ENCODE assay signal across 8 cellular contexts in genomic region chr6:114108119-114109002, GRCh38.
DNase-seq lines count a peak whose midpoint lies in the region; ATAC-seq and TF ChIP-seq lines count a peak whose summit lies in the region.

No MANE protein-coding gene starts in this region.

- H4K20me1 ChIP-seq in H9 (ENCODE audit: control insufficient read depth, insufficient read depth, insufficient read length), result no peaks in the 10 kb centered on the region
- no peaks in the 10 kb centered on the region for H4K20me1 ChIP-seq in fibroblast of lung (ENCODE audit: control insufficient read depth, extremely low read depth, insufficient read depth, low read length)

- no peak overlapping the region for H3K27ac Mint-ChIP-seq in activated CD4-positive, alpha-beta T cell treated with anti-CD3 and anti-CD28 coated beads for 36 hours
- no peak overlapping the region for H3K27ac Mint-ChIP-seq in H9

- H3K36me3 Mint-ChIP-seq in activated CD4-positive, alpha-beta T cell treated with anti-CD3 and anti-CD28 coated beads for 36 hours (ENCODE audit: low read depth), result no peaks in the 10 kb centered on the region
- peaks cover 0 to 3% (median 0%) of the 10 kb centered on the region in 3 experiments; a peak in 2 of 7 replicates for H3K36me3 Mint-ChIP-seq in H9 (ENCODE audit: insufficient read depth in 1 of 3, low read depth in 3 of 3)

- H3K4me1 ChIP-seq in H9 (ENCODE audit: insufficient read depth, low read length) (peaks cover 2% of the 10 kb centered on the region; the same call in 1 of the 2 replicates), fibroblast of lung (ENCODE audit: control insufficient read depth, extremely low read depth, insufficient read depth, low read length) (no peaks in the 10 kb centered on the region), neuronal stem cell (ENCODE audit: control insufficient read depth in 2 of 2, insufficient read depth in 1 of 2, low read depth in 1 of 2, low read length in 2 of 2) (peaks cover 0 to 2% of the 10 kb centered on the region in 2 donors)

- H3K36me3 ChIP-seq in WERI-Rb-1 (no peaks in the 10 kb centered on the region), fibroblast of lung (ENCODE audit: control insufficient read depth, insufficient read depth, low read length) (no peaks in the 10 kb centered on the region), neuronal stem cell (replicated peaks in 1 of 2; ENCODE audit: control insufficient read depth in 2 of 2, insufficient read depth in 2 of 2, low read length in 2 of 2) (no peaks in the 10 kb centered on the region)

- H2AK5ac ChIP-seq in H9 (ENCODE audit: insufficient read length, low read length) (no peak overlapping the region), neuronal stem cell (ENCODE audit: low read depth, low read length) (no peak overlapping the region)

- H3K27me3 Mint-ChIP-seq in activated CD4-positive, alpha-beta T cell treated with anti-CD3 and anti-CD28 coated beads for 36 hours, result peaks cover 11% of the 10 kb centered on the region
- no peaks in the 10 kb centered on the region for H3K27me3 Mint-ChIP-seq in H9 (ENCODE audit: low read depth)

- no peak overlapping the region for H3K9ac ChIP-seq in H9 (ENCODE audit: extremely low read depth, insufficient read length, low read length)
- H3K9ac ChIP-seq in fibroblast of lung (ENCODE audit: insufficient read depth, low read length), result no peak overlapping the region
- no peak overlapping the region for H3K9ac ChIP-seq in neuronal stem cell (ENCODE audit: low read depth, low read length, poor library complexity)

- H4K8ac ChIP-seq in H9 (replicated peaks; ENCODE audit: insufficient read length, low read depth, low read length), result no peak overlapping the region
- no peak overlapping the region for H4K8ac ChIP-seq in neuronal stem cell (ENCODE audit: low read depth, low read length)

- H2AFZ ChIP-seq in H9 (ENCODE audit: low read length) (no peak overlapping the region), fibroblast of lung (ENCODE audit: low read length) (no peak overlapping the region), neuronal stem cell (ENCODE audit: low read length) (no peak overlapping the region)

- H3K9me3 ChIP-seq in H9 (ENCODE audit: control insufficient read depth, low read depth, low read length) (no peaks in the 10 kb centered on the region), WERI-Rb-1 (ENCODE audit: severe bottlenecking) (no peaks in the 10 kb centered on the region), fibroblast of lung (ENCODE audit: control insufficient read depth, insufficient read depth, low read depth, low read length) (no peaks in the 10 kb centered on the region), neuronal stem cell (replicated peaks in 1 of 2; ENCODE audit: control insufficient read depth in 2 of 2, insufficient read depth in 1 of 2, low read depth in 1 of 2, low read length in 2 of 2) (no peaks in the 10 kb centered on the region)

- peak; percentile 78 for TF ChIP-seq CTCF in H9 (conservative IDR thresholded peaks at IDR 0.05)
- TF ChIP-seq CTCF in WERI-Rb-1 (IDR thresholded peaks at IDR 0.05; ENCODE audit: low read depth, low read length), result peak; percentile 70
- TF ChIP-seq CTCF in fibroblast of lung (conservative IDR thresholded peaks at IDR 0.05 in 1 of 2, IDR thresholded peaks at IDR 0.05 in 1 of 2; ENCODE audit: low read depth in 1 of 2, low read length in 2 of 2), result peak; percentile 85

- H3K79me2 ChIP-seq in H9 (ENCODE audit: insufficient read depth, low read length), result no peaks in the 10 kb centered on the region
- H3K79me2 ChIP-seq in fibroblast of lung (ENCODE audit: control insufficient read depth, insufficient read depth, low read length), result no peaks in the 10 kb centered on the region

- H2BK5ac ChIP-seq in H9 (ENCODE audit: insufficient read length, low read length), result no peak overlapping the region
- H2BK5ac ChIP-seq in neuronal stem cell (ENCODE audit: low read length), result no peak overlapping the region

- H4K91ac ChIP-seq in H9 (ENCODE audit: insufficient read length, low read depth, low read length), result no peak overlapping the region
- no peak overlapping the region for H4K91ac ChIP-seq in neuronal stem cell (ENCODE audit: low read depth, low read length, poor library complexity)

- WGBS in H9 (ENCODE audit: extremely low coverage, insufficient read length, low lambda C conversion rate), result no CpG with 5 or more reads among the region's 11 CpGs
- no CpG with 5 or more reads among the region's 11 CpGs for WGBS in neuronal stem cell (ENCODE audit: extremely low coverage in 2 of 2, insufficient read length in 2 of 2, insufficient replicate concordance in 1 of 2), 2 donors

- H3K9me3 Mint-ChIP-seq in activated CD4-positive, alpha-beta T cell treated with anti-CD3 and anti-CD28 coated beads for 36 hours (ENCODE audit: low read depth), result no peaks in the 10 kb centered on the region
- no peaks in the 10 kb centered on the region for H3K9me3 Mint-ChIP-seq in H9

- H3K4ac ChIP-seq in H9 (ENCODE audit: low read depth, low read length) (no peak overlapping the region), neuronal stem cell (ENCODE audit: low read length) (no peak overlapping the region)

- H2BK12ac ChIP-seq in H9 (ENCODE audit: insufficient read length, low read depth, low read length), result no peak overlapping the region
- H2BK12ac ChIP-seq in neuronal stem cell (ENCODE audit: low read length), result no peak overlapping the region

- H3K27me3 ChIP-seq in H9 (ENCODE audit: insufficient read depth, low read length), result no peaks in the 10 kb centered on the region
- no peaks in the 10 kb centered on the region for H3K27me3 ChIP-seq in WERI-Rb-1 (ENCODE audit: insufficient read depth, low read depth, severe bottlenecking)
- H3K27me3 ChIP-seq in fibroblast of lung (ENCODE audit: control insufficient read depth, insufficient read depth, low read length), result no peaks in the 10 kb centered on the region
- no peaks in the 10 kb centered on the region for H3K27me3 ChIP-seq in neuronal stem cell (ENCODE audit: control insufficient read depth in 3 of 3, insufficient read depth in 3 of 3, low read depth in 1 of 3, low read length in 3 of 3)

- CTCF ChIA-PET in activated CD4-positive, alpha-beta T cell treated with anti-CD3 and anti-CD28 coated beads for 36 hours (lab: Charles Lee), result interaction anchor here (0.6 to 1.9 kb wide), 11 partner anchors 8 to 70 kb away, joined by 3 to 5 read pairs (median 3); no protein-coding TSS in a partner anchor

- no peak overlapping the region for H2BK20ac ChIP-seq in H9 (ENCODE audit: low read depth, low read length, poor library complexity, severe bottlenecking)

- intact Hi-C loops in activated CD4-positive, alpha-beta T cell treated with anti-CD3 and anti-CD28 coated beads for 36 hours (cut with DNase I, micrococcal nuclease), result loop anchor here in 1 of 2 experiments (2.0 kb wide), 1 partner anchor 114 kb away; no protein-coding TSS in a partner anchor

- no peak overlapping the region for H3K18ac ChIP-seq in H9 (ENCODE audit: insufficient read length, low read depth, low read length)
- H3K18ac ChIP-seq in neuronal stem cell (ENCODE audit: low read length), result no peak overlapping the region

- H2BK15ac ChIP-seq in H9 (ENCODE audit: low read depth, low read length) (no peak overlapping the region), neuronal stem cell (ENCODE audit: low read length) (no peak overlapping the region)

- H3K14ac ChIP-seq in H9 (ENCODE audit: insufficient read depth, low read length), result no peak overlapping the region
- no peak overlapping the region for H3K14ac ChIP-seq in neuronal stem cell (ENCODE audit: low read length)

- H3K4me2 ChIP-seq in H9 (ENCODE audit: insufficient read depth, insufficient read length, low read length) (no peak overlapping the region), fibroblast of lung (ENCODE audit: extremely low read depth, insufficient read depth, low read length) (no peak overlapping the region), neuronal stem cell (ENCODE audit: insufficient read depth, low read length, poor library complexity, severe bottlenecking) (no peak overlapping the region)

- no peaks in the 10 kb centered on the region for H3K4me1 Mint-ChIP-seq in activated CD4-positive, alpha-beta T cell treated with anti-CD3 and anti-CD28 coated beads for 36 hours
- peaks cover 8 to 10% of the 10 kb centered on the region in 2 experiments; a peak in 3 of 4 replicates for H3K4me1 Mint-ChIP-seq in H9

- H3K79me1 ChIP-seq in H9 (ENCODE audit: insufficient read depth, low read depth, low read length, poor library complexity, severe bottlenecking) (no peaks in the 10 kb centered on the region), neuronal stem cell (ENCODE audit: low read depth, low read length) (no peaks in the 10 kb centered on the region)

- DNase-seq in activated CD4-positive, alpha-beta T cell treated with anti-CD3 and anti-CD28 coated beads for 36 hours, result peak; percentile 61
- no peak for DNase-seq in activated CD4-positive, alpha-beta T cell treated with anti-CD3 and anti-CD28 coated beads for 1 hour
- DNase-seq in H9 (peak; percentile 80), NCI-H128 (lab: John Stamatoyannopoulos, UW; ENCODE audit: unreplicated experiment) (peak; percentile 28), WERI-Rb-1 (peak; percentile 92), fibroblast of lung (ENCODE audit: low read depth in 2 of 2) (peak; percentile 52 to 75), neuronal stem cell (ENCODE audit: low spot score) (peak; percentile 53), NCI-H446 (lab: John Stamatoyannopoulos, UW) (no peak)

- no peak for ATAC-seq in activated CD4-positive, alpha-beta T cell treated with anti-CD3 and anti-CD28 coated beads for 36 hours

- H3K23ac ChIP-seq in H9 (ENCODE audit: insufficient read length, low read depth, low read length) (no peak overlapping the region), neuronal stem cell (ENCODE audit: low read depth, low read length, poor library complexity) (no peak overlapping the region)

- no peak overlapping the region for H2BK120ac ChIP-seq in H9 (ENCODE audit: low read depth, low read length, poor library complexity, severe bottlenecking)
- H2BK120ac ChIP-seq in neuronal stem cell (ENCODE audit: low read depth, low read length), result no peak overlapping the region

- no peak overlapping the region for H3T11ph ChIP-seq in H9 (ENCODE audit: low read length)

- POLR2A ChIA-PET in activated CD4-positive, alpha-beta T cell treated with anti-CD3 and anti-CD28 coated beads for 36 hours (lab: Charles Lee), result interaction anchor here (0.6 kb wide), 1 partner anchor 1752 kb away, joined by 8 read pairs; no protein-coding TSS in a partner anchor

- H3K23me2 ChIP-seq in H9 (ENCODE audit: insufficient read length, low read depth, low read length, poor library complexity, severe bottlenecking), result no peaks in the 10 kb centered on the region

- H3K4me3 Mint-ChIP-seq in activated CD4-positive, alpha-beta T cell treated with anti-CD3 and anti-CD28 coated beads for 36 hours, result no peak overlapping the region
- no peak overlapping the region for H3K4me3 Mint-ChIP-seq in H9

- no peak overlapping the region for H3K56ac ChIP-seq in H9 (ENCODE audit: insufficient read length, low read depth, low read length)

- no peak overlapping the region for H3K27ac ChIP-seq in H9 (ENCODE audit: insufficient read length, low read depth, low read length)
- H3K27ac ChIP-seq in WERI-Rb-1, result no peak overlapping the region
- H3K27ac ChIP-seq in fibroblast of lung (ENCODE audit: insufficient read depth, low read length), result no peak overlapping the region
- no peak overlapping the region for H3K27ac ChIP-seq in neuronal stem cell (replicated peaks; ENCODE audit: low read length)

- H3K4me3 ChIP-seq in WERI-Rb-1 (ENCODE audit: low read depth, low read length) (no peak overlapping the region), fibroblast of lung (replicated peaks in 1 of 4; ENCODE audit: control extremely low read depth in 1 of 4, insufficient read depth in 1 of 4, low read depth in 3 of 4, low read length in 4 of 4) (no peak overlapping the region), neuronal stem cell (ENCODE audit: low read length in 2 of 2) (no peak overlapping the region)

- H4K5ac ChIP-seq in H9 (ENCODE audit: insufficient read length, low read depth, low read length), result no peak overlapping the region

Comparison
In these comparisons a context has a peak if more than half of its experiments do, and no peak if none do; other contexts are left out.
1. DNase-seq: peak in activated CD4-positive, alpha-beta T cell treated with anti-CD3 and anti-CD28 coated beads for 36 hours (single experiment), H9 (single experiment), NCI-H128 (single experiment), WERI-Rb-1 (single experiment), fibroblast of lung (2 of 2) and neuronal stem cell (single experiment); none in activated CD4-positive, alpha-beta T cell treated with anti-CD3 and anti-CD28 coated beads for 1 hour (single experiment) and NCI-H446 (0 of 2).
2. Peak in every context shown above with its lines, with median percentiles within 50 percentile points of each other: CTCF ChIP-seq.